Comparison of ENCODE assay signal across 23 cellular contexts in genomic region chr2:182113334-182113733, GRCh38.
"Had no signal": no experiment of that assay in that cellular context is flagged by ENCODE, and none has a peak within 500 bp of the region (broad histone marks: within the 10 kb centered on the region; RNA-seq: fewer than 3 reads in every experiment).

No MANE protein-coding gene starts in this region.

- DNase-seq: colonic mucosa; cortex of kidney; effector CD8-positive, alpha-beta T cell; effector memory CD8-positive, alpha-beta T cell; endodermal cell; erythroblast; esophagus squamous epithelium; foreskin fibroblast; foreskin melanocyte; gastrocnemius medialis; glutamatergic neuron; heart right ventricle; left colon; left ventricle myocardium inferior; lower lobe of right lung; mesendoderm; midbrain had no signal

- H3K4me3 ChIP-seq: colonic mucosa, esophagus squamous epithelium, gastrocnemius medialis, heart right ventricle, left ventricle myocardium inferior, lower lobe of right lung had no signal

- H3K4me1 ChIP-seq: colonic mucosa, esophagus squamous epithelium, gastrocnemius medialis, lower lobe of right lung had no signal

- H3K27me3 ChIP-seq: colonic mucosa, esophagus squamous epithelium, gastrocnemius medialis, heart right ventricle had no signal

- FAIRE-seq: endometrium, islet of Langerhans, keratinocyte had no signal

- H3K36me3 ChIP-seq: colonic mucosa, esophagus squamous epithelium, gastrocnemius medialis, heart right ventricle, left ventricle myocardium inferior, lower lobe of right lung had no signal

- H3K9me3 ChIP-seq: colonic mucosa, esophagus squamous epithelium, gastrocnemius medialis, heart right ventricle, left ventricle myocardium inferior, lower lobe of right lung had no signal

- ATAC-seq: effector memory CD8-positive, alpha-beta T cell; esophagus mucosa; gastrocnemius medialis; left colon; left lobe of liver; lower lobe of right lung had no signal

- H3K27ac ChIP-seq: colonic mucosa, epithelial cell of prostate, esophagus squamous epithelium, gastrocnemius medialis, heart right ventricle, left ventricle myocardium inferior, lower lobe of right lung had no signal
